ENCODE assay signal across 31 cellular contexts in the genomic region with DNA sequence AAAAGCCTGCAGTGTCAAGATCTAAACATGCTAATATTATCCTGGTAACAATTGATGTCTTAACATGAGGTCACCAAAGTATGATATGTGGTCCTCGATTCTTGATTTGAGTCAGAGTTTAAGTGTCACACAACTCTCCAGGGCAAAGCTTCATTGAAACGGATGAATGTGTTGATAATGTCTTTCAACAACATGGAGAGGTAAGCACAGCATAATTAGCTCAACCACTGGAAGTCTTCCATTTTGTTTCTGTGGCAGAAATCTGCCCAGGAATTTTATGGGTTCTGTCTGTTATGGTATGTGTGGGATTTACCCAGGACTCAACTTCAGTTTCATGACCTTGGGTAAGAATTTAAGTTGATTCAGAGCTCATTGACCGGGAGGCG.
"Had no signal": no experiment of that assay in that cellular context is flagged by ENCODE, and none has a peak within 500 bp of the region (broad histone marks: within the 10 kb centered on the region; RNA-seq: fewer than 3 reads in every experiment).

No MANE protein-coding gene starts in this region.

- H3K27me3 ChIP-seq: esophagus muscularis mucosa, gastroesophageal sphincter, ovary, stomach, thyroid gland, upper lobe of left lung had no signal

- H3K4me3 Mint-ChIP-seq: activated CD4-positive, alpha-beta memory T cell treated with anti-CD3 and anti-CD28 coated beads for 36 hours; activated CD4-positive, alpha-beta T cell treated with anti-CD3 and anti-CD28 coated beads, Interleukin-2, amount 10 ng/mL, durations not matched to agents 24 days and 14 days; activated naive CD4-positive, alpha-beta T cell treated with anti-CD3 and anti-CD28 coated beads, Interleukin-2, amount 10 ng/mL, durations not matched to agents 7 days and 5 days; activated naive CD8-positive, alpha-beta T cell treated with anti-CD3 and anti-CD28 coated beads, Interleukin-2, amount 10 ng/mL, durations not matched to agents 7 days and 5 days; activated T-cell treated with anti-CD3 and anti-CD28 coated beads, Interleukin-2, amount 50 U/mL, for 24 hours; dendritic cell treated with granulocyte-macrophage colony-stimulating factor and Interleukin-4, amounts not matched to agents 40 ng/mL and 50 ng/mL, for 4 days; mesothelial cell of epicardium; naive B cell; stimulated activated memory B cell treated with anti-CD40 and anti-IgM and Interleukin-4, amounts not matched to agents 10 μg/mL and 1 μg/mL and 100 μg/mL, for 72 hours; T-helper 17 cell had no signal

- H3K4me3 ChIP-seq: esophagus muscularis mucosa, gastroesophageal sphincter, ovary, prostate gland, stomach, thyroid gland, upper lobe of left lung had no signal

- H3K4me1 Mint-ChIP-seq: activated CD4-positive, alpha-beta T cell treated with anti-CD3 and anti-CD28 coated beads, Interleukin-2, amount 10 ng/mL, durations not matched to agents 24 days and 14 days; activated naive CD4-positive, alpha-beta T cell treated with anti-CD3 and anti-CD28 coated beads, Interleukin-2, amount 10 ng/mL, durations not matched to agents 7 days and 5 days; activated naive CD8-positive, alpha-beta T cell treated with anti-CD3 and anti-CD28 coated beads, Interleukin-2, amount 10 ng/mL, durations not matched to agents 7 days and 5 days; naive B cell; stimulated activated memory B cell treated with anti-CD40 and anti-IgM and Interleukin-4, amounts not matched to agents 10 μg/mL and 1 μg/mL and 100 μg/mL, for 72 hours; T-helper 17 cell had no signal

- DNase-seq: activated CD4-positive, alpha-beta memory T cell treated with anti-CD3 and anti-CD28 coated beads for 36 hours; activated CD4-positive, alpha-beta T cell treated with anti-CD3 and anti-CD28 coated beads, Interleukin-2, amount 10 ng/mL, durations not matched to agents 24 days and 14 days; activated CD4-positive, CD25-positive, alpha-beta regulatory T cell treated with anti-CD3 and anti-CD28 coated beads, Interleukin-2, amount 50 U/mL, for 72 hours; activated CD8-positive, alpha-beta memory T cell treated with anti-CD3 and anti-CD28 coated beads, Interleukin-2, amount 50 U/mL, for 48 hours; activated gamma-delta T cell; activated naive CD4-positive, alpha-beta T cell treated with anti-CD3 and anti-CD28 coated beads, Interleukin-2, amount 10 ng/mL, durations not matched to agents 7 days and 5 days; activated naive CD8-positive, alpha-beta T cell treated with anti-CD3 and anti-CD28 coated beads, Interleukin-2, amount 10 ng/mL, durations not matched to agents 7 days and 5 days; activated T-cell treated with anti-CD3 and anti-CD28 coated beads, Interleukin-2, amount 50 U/mL, for 24 hours; central memory CD4-positive, alpha-beta T cell; effector CD4-positive, alpha-beta T cell; hippocampal formation; left cardiac atrium; mammary epithelial cell; naive B cell; ovary; retina; small intestine; stimulated activated CD4-positive, alpha-beta T cell treated with anti-CD3 and anti-CD28 coated beads, Interleukin-1b, Interleukin-23, amount 100 ng/mL, for 48 hours; stimulated activated CD4-positive, alpha-beta T cell treated with anti-CD3 and anti-CD28 coated beads, Interleukin-4, amount 100 ng/mL, for 4 hours; stimulated activated CD8-positive, alpha-beta memory T cell treated with anti-CD3 and anti-CD28 coated beads, Interleukin-4, amount 100 ng/mL, for 48 hours; stomach; T-helper 17 cell; thyroid gland; upper lobe of left lung had no signal

- H3K36me3 ChIP-seq: esophagus muscularis mucosa, gastroesophageal sphincter, ovary, prostate gland, stomach, thyroid gland, upper lobe of left lung had no signal

- H3K9me3 Mint-ChIP-seq: activated CD4-positive, alpha-beta T cell treated with anti-CD3 and anti-CD28 coated beads, Interleukin-2, amount 10 ng/mL, durations not matched to agents 24 days and 14 days had no signal

- H3K27ac ChIP-seq: esophagus muscularis mucosa, gastroesophageal sphincter, ovary, prostate gland, stomach, thyroid gland, upper lobe of left lung had no signal

- H3K27me3 Mint-ChIP-seq: activated CD4-positive, alpha-beta memory T cell treated with anti-CD3 and anti-CD28 coated beads for 36 hours; activated CD4-positive, alpha-beta T cell treated with anti-CD3 and anti-CD28 coated beads, Interleukin-2, amount 10 ng/mL, durations not matched to agents 24 days and 14 days; activated naive CD4-positive, alpha-beta T cell treated with anti-CD3 and anti-CD28 coated beads, Interleukin-2, amount 10 ng/mL, durations not matched to agents 7 days and 5 days; activated naive CD8-positive, alpha-beta T cell treated with anti-CD3 and anti-CD28 coated beads, Interleukin-2, amount 10 ng/mL, durations not matched to agents 7 days and 5 days; activated T-cell treated with anti-CD3 and anti-CD28 coated beads, Interleukin-2, amount 50 U/mL, for 24 hours; dendritic cell treated with granulocyte-macrophage colony-stimulating factor and Interleukin-4, amounts not matched to agents 40 ng/mL and 50 ng/mL, for 4 days; naive B cell; stimulated activated memory B cell treated with anti-CD40 and anti-IgM and Interleukin-4, amounts not matched to agents 10 μg/mL and 1 μg/mL and 100 μg/mL, for 72 hours; T-helper 17 cell had no signal

- H3K4me1 ChIP-seq: esophagus muscularis mucosa, prostate gland, thyroid gland, upper lobe of left lung had no signal

- H3K9me3 ChIP-seq: esophagus muscularis mucosa, gastroesophageal sphincter, ovary, prostate gland, stomach, thyroid gland, upper lobe of left lung had no signal

- ATAC-seq: gastroesophageal sphincter; left cardiac atrium; sciatic nerve; stimulated activated memory B cell treated with anti-CD40 and anti-IgM and Interleukin-4, amounts not matched to agents 10 μg/mL and 1 μg/mL and 100 μg/mL, for 72 hours; T-helper 17 cell had no signal

- H3K27ac Mint-ChIP-seq: activated CD4-positive, alpha-beta memory T cell treated with anti-CD3 and anti-CD28 coated beads for 36 hours; activated CD4-positive, alpha-beta T cell treated with anti-CD3 and anti-CD28 coated beads, Interleukin-2, amount 10 ng/mL, durations not matched to agents 24 days and 14 days; activated naive CD4-positive, alpha-beta T cell treated with anti-CD3 and anti-CD28 coated beads, Interleukin-2, amount 10 ng/mL, durations not matched to agents 7 days and 5 days; activated naive CD8-positive, alpha-beta T cell treated with anti-CD3 and anti-CD28 coated beads, Interleukin-2, amount 10 ng/mL, durations not matched to agents 7 days and 5 days; activated T-cell treated with anti-CD3 and anti-CD28 coated beads, Interleukin-2, amount 50 U/mL, for 24 hours; dendritic cell treated with granulocyte-macrophage colony-stimulating factor and Interleukin-4, amounts not matched to agents 40 ng/mL and 50 ng/mL, for 4 days; mesothelial cell of epicardium; naive B cell; stimulated activated memory B cell treated with anti-CD40 and anti-IgM and Interleukin-4, amounts not matched to agents 10 μg/mL and 1 μg/mL and 100 μg/mL, for 72 hours; T-helper 17 cell had no signal

- H3K36me3 Mint-ChIP-seq: activated CD4-positive, alpha-beta memory T cell treated with anti-CD3 and anti-CD28 coated beads for 36 hours; activated naive CD4-positive, alpha-beta T cell treated with anti-CD3 and anti-CD28 coated beads, Interleukin-2, amount 10 ng/mL, durations not matched to agents 7 days and 5 days; activated naive CD8-positive, alpha-beta T cell treated with anti-CD3 and anti-CD28 coated beads, Interleukin-2, amount 10 ng/mL, durations not matched to agents 7 days and 5 days; mesothelial cell of epicardium; naive B cell; stimulated activated memory B cell treated with anti-CD40 and anti-IgM and Interleukin-4, amounts not matched to agents 10 μg/mL and 1 μg/mL and 100 μg/mL, for 72 hours had no signal
